Comparison of ENCODE assay signal across 20 cellular contexts in genomic region chr17:519450-520212, GRCh38.
DNase-seq lines count a peak whose midpoint lies in the region; ATAC-seq, FAIRE-seq and TF ChIP-seq lines count a peak whose summit lies in the region.
"Had no signal": no experiment of that assay in that cellular context is flagged by ENCODE, and none has a peak within 500 bp of the region (broad histone marks: within the 10 kb centered on the region; RNA-seq: fewer than 3 reads in every experiment).

No MANE protein-coding gene starts in this region.

- H3K9me3 ChIP-seq in SJSA1 (replicated peaks), result no peaks in the 10 kb centered on the region
- no peaks in the 10 kb centered on the region for H3K9me3 ChIP-seq in astrocyte (ENCODE audit: insufficient read depth, low read depth, low read length)
- no peaks in the 10 kb centered on the region for H3K9me3 ChIP-seq in mesenchymal stem cell (ENCODE audit: control insufficient read depth, low read length)

- FAIRE-seq in astrocyte (lab: Jason Lieb, UNC), result no peak
- FAIRE-seq in H54 (lab: Jason Lieb, UNC), result no peak

- H3K4me3 ChIP-seq in SJSA1, result no peak overlapping the region
- no peak overlapping the region for H3K4me3 ChIP-seq in astrocyte (ENCODE audit: insufficient read depth, low read depth, low read length)
- H3K4me3 ChIP-seq in mesenchymal stem cell (ENCODE audit: insufficient read depth in 1 of 2, low read depth in 1 of 2, low read length in 2 of 2), result no peak overlapping the region
- H3K4me3 ChIP-seq: GM23248 had no signal

- no peak overlapping the region for H2AFZ ChIP-seq in astrocyte (ENCODE audit: low read depth, low read length)
- no peak overlapping the region for H2AFZ ChIP-seq in mesenchymal stem cell (ENCODE audit: low read depth, low read length)
- H2AFZ ChIP-seq: GM23248 had no signal

- peaks cover 2% of the 10 kb centered on the region for H3K79me1 ChIP-seq in mesenchymal stem cell (replicated peaks; ENCODE audit: low read length, poor library complexity, severe bottlenecking)

- H3K27ac ChIP-seq in SJSA1 (peak overlapping the region; percentile 38; the same call in 1 of the 2 replicates), astrocyte (ENCODE audit: low read depth, low read length) (peak overlapping the region; percentile 23), mesenchymal stem cell (ENCODE audit: low read length, poor library complexity, severe bottlenecking) (peak overlapping the region; percentile 63)
- H3K27ac ChIP-seq: GM23248 had no signal

- H3K36me3 ChIP-seq in SJSA1, result peaks cover 24% of the 10 kb centered on the region
- H3K36me3 ChIP-seq in astrocyte (ENCODE audit: insufficient read depth, low read length), result no peaks in the 10 kb centered on the region
- peaks cover 47 to 74% of the 10 kb centered on the region in 2 experiments for H3K36me3 ChIP-seq in mesenchymal stem cell (ENCODE audit: control insufficient read depth in 1 of 2, insufficient read depth in 2 of 2, low read depth in 1 of 2, low read length in 2 of 2)

- H3K27ac Mint-ChIP-seq in astrocyte (ENCODE audit: unreplicated experiment), result no peak overlapping the region
- H3K27ac Mint-ChIP-seq in stimulated activated effector memory CD8-positive, alpha-beta T cell treated with anti-CD3 and anti-CD28 coated beads, Interleukin-12 subunit alpha, Interleukin-12 subunit beta, amount 100 ng/mL, for 72 hours, result peak overlapping the region; percentile 56
- H3K27ac Mint-ChIP-seq in activated CD8-positive, alpha-beta memory T cell treated with anti-CD3 and anti-CD28 coated beads, Interleukin-2, amount 10 ng/mL, durations not matched to agents 7 days and 5 days, result no peak overlapping the region
- H3K27ac Mint-ChIP-seq: CD4-positive, alpha-beta T cell had no signal

- H3K27me3 Mint-ChIP-seq in astrocyte (ENCODE audit: low read depth, unreplicated experiment), result no peaks in the 10 kb centered on the region
- H3K27me3 Mint-ChIP-seq in activated CD8-positive, alpha-beta memory T cell treated with anti-CD3 and anti-CD28 coated beads, Interleukin-2, amount 10 ng/mL, durations not matched to agents 7 days and 5 days, result no peaks in the 10 kb centered on the region
- H3K27me3 Mint-ChIP-seq: CD4-positive, alpha-beta T cell had no signal

- H4K91ac ChIP-seq in mesenchymal stem cell (ENCODE audit: low read length), result peak overlapping the region; percentile 21

- H2BK12ac ChIP-seq in mesenchymal stem cell (ENCODE audit: low read length in 2 of 2), result peak overlapping the region; percentile 37 to 51

- no peak overlapping the region for H4K8ac ChIP-seq in mesenchymal stem cell (ENCODE audit: low read length)

- H3K14ac ChIP-seq in mesenchymal stem cell (ENCODE audit: low read length in 2 of 2), result no peak overlapping the region

- no peak overlapping the region for H3K4me3 Mint-ChIP-seq in astrocyte (ENCODE audit: unreplicated experiment)
- H3K4me3 Mint-ChIP-seq in stimulated activated effector memory CD8-positive, alpha-beta T cell treated with anti-CD3 and anti-CD28 coated beads, Interleukin-12 subunit alpha, Interleukin-12 subunit beta, amount 100 ng/mL, for 72 hours, result no peak overlapping the region
- H3K4me3 Mint-ChIP-seq in activated CD8-positive, alpha-beta memory T cell treated with anti-CD3 and anti-CD28 coated beads, Interleukin-2, amount 10 ng/mL, durations not matched to agents 7 days and 5 days, result no peak overlapping the region
- H3K4me3 Mint-ChIP-seq: CD4-positive, alpha-beta T cell had no signal

- peak overlapping the region; percentile 49 for H2BK120ac ChIP-seq in mesenchymal stem cell (ENCODE audit: low read depth, low read length)

- WGBS in mesenchymal stem cell, result 97% methylated on average over 22 of the region's 22 CpGs

- H3K27me3 ChIP-seq in SJSA1 (replicated peaks), result no peaks in the 10 kb centered on the region
- no peaks in the 10 kb centered on the region for H3K27me3 ChIP-seq in astrocyte (ENCODE audit: insufficient read depth, low read length)
- no peaks in the 10 kb centered on the region for H3K27me3 ChIP-seq in mesenchymal stem cell (ENCODE audit: control insufficient read depth in 1 of 2, insufficient read depth in 1 of 2, low read length in 2 of 2)

- peak overlapping the region; percentile 61 for H3K4me2 ChIP-seq in astrocyte (ENCODE audit: low read length)
- no peak overlapping the region for H3K4me2 ChIP-seq in mesenchymal stem cell (ENCODE audit: low read length, poor library complexity, severe bottlenecking)

- H3K4me1 Mint-ChIP-seq in astrocyte (ENCODE audit: low read depth, unreplicated experiment), result peaks cover 15% of the 10 kb centered on the region
- H3K4me1 Mint-ChIP-seq in stimulated activated effector memory CD8-positive, alpha-beta T cell treated with anti-CD3 and anti-CD28 coated beads, Interleukin-12 subunit alpha, Interleukin-12 subunit beta, amount 100 ng/mL, for 72 hours, result peaks cover 7% of the 10 kb centered on the region
- H3K4me1 Mint-ChIP-seq in activated CD8-positive, alpha-beta memory T cell treated with anti-CD3 and anti-CD28 coated beads, Interleukin-2, amount 10 ng/mL, durations not matched to agents 7 days and 5 days, result peaks cover 9% of the 10 kb centered on the region

- peak overlapping the region in 1 of 2 experiments; percentile 63 for H3K18ac ChIP-seq in mesenchymal stem cell (ENCODE audit: low read depth in 1 of 2, low read length in 2 of 2)

- peak overlapping the region in 1 of 2 experiments; percentile 6 for H3K4ac ChIP-seq in mesenchymal stem cell (ENCODE audit: low read depth in 1 of 2, low read length in 2 of 2)

- no peak overlapping the region for H2BK15ac ChIP-seq in mesenchymal stem cell (ENCODE audit: low read depth, poor library complexity, severe bottlenecking)

- no peak overlapping the region for H3K9ac ChIP-seq in astrocyte (ENCODE audit: low read length)
- H3K9ac ChIP-seq in mesenchymal stem cell (ENCODE audit: low read length), result no peak overlapping the region
- H3K9ac ChIP-seq: GM23248 had no signal

- H3K4me1 ChIP-seq in SJSA1 (replicated peaks) (peaks cover 27% of the 10 kb centered on the region), astrocyte (ENCODE audit: insufficient read depth, low read length) (peaks cover 28% of the 10 kb centered on the region), mesenchymal stem cell (ENCODE audit: control insufficient read depth, insufficient read depth, low read depth, low read length) (peaks cover 11% of the 10 kb centered on the region)

- no peak overlapping the region for H2BK5ac ChIP-seq in mesenchymal stem cell (ENCODE audit: low read depth, low read length, poor library complexity, severe bottlenecking)

- peak overlapping the region; percentile 92 for H2AK5ac ChIP-seq in mesenchymal stem cell (ENCODE audit: low read length, severe bottlenecking)

- H4K20me1 ChIP-seq in astrocyte (ENCODE audit: insufficient read depth, low read length), result no peaks in the 10 kb centered on the region

- no peak for TF ChIP-seq CTCF in astrocyte (IDR thresholded peaks at IDR 0.05; ENCODE audit: insufficient read depth, low read depth, low read length)

- peaks cover 28% of the 10 kb centered on the region for H3K36me3 Mint-ChIP-seq in astrocyte (ENCODE audit: low read depth, unreplicated experiment)
- peaks cover 44% of the 10 kb centered on the region for H3K36me3 Mint-ChIP-seq in stimulated activated effector memory CD8-positive, alpha-beta T cell treated with anti-CD3 and anti-CD28 coated beads, Interleukin-12 subunit alpha, Interleukin-12 subunit beta, amount 100 ng/mL, for 72 hours
- peaks cover 5% of the 10 kb centered on the region for H3K36me3 Mint-ChIP-seq in activated CD8-positive, alpha-beta memory T cell treated with anti-CD3 and anti-CD28 coated beads, Interleukin-2, amount 10 ng/mL, durations not matched to agents 7 days and 5 days

- DNase-seq in SJSA1 (ENCODE audit: low read depth in 1 of 2, low spot score in 2 of 2), result no peak
- no peak for DNase-seq in astrocyte (ENCODE audit: low read depth)
- DNase-seq in mesenchymal stem cell, result no peak
- no peak for DNase-seq in stimulated activated effector memory CD8-positive, alpha-beta T cell treated with anti-CD3 and anti-CD28 coated beads, Interleukin-12 subunit alpha, Interleukin-12 subunit beta, amount 100 ng/mL, for 72 hours (ENCODE audit: low spot score in 2 of 2)
- DNase-seq in RKO (ENCODE audit: low spot score), result no peak
- DNase-seq in H54 (ENCODE audit: insufficient read length, low spot score), result no peak
- no peak for DNase-seq in activated CD8-positive, alpha-beta memory T cell treated with anti-CD3 and anti-CD28 coated beads, Interleukin-2, amount 10 ng/mL, durations not matched to agents 7 days and 5 days
- DNase-seq: CD4-positive, alpha-beta T cell; COR-L47; DMS79; GM23248; KG1; NCI-H1092; NCI-H1436; NCI-H2029; NCI-H226; NCI-H510A treated with DMSO at 0.1 percent for 48 hours; NCI-H748 treated with DMSO at 0.1 percent for 48 hours had no signal

- no peak for ATAC-seq in stimulated activated effector memory CD8-positive, alpha-beta T cell treated with anti-CD3 and anti-CD28 coated beads, Interleukin-12 subunit alpha, Interleukin-12 subunit beta, amount 100 ng/mL, for 72 hours
- ATAC-seq in activated CD8-positive, alpha-beta memory T cell treated with anti-CD3 and anti-CD28 coated beads, Interleukin-2, amount 10 ng/mL, durations not matched to agents 7 days and 5 days, result no peak
- ATAC-seq: HCT116, Panc1 had no signal

- no peaks in the 10 kb centered on the region for H3K9me3 Mint-ChIP-seq in astrocyte (ENCODE audit: unreplicated experiment)
- no peaks in the 10 kb centered on the region for H3K9me3 Mint-ChIP-seq in stimulated activated effector memory CD8-positive, alpha-beta T cell treated with anti-CD3 and anti-CD28 coated beads, Interleukin-12 subunit alpha, Interleukin-12 subunit beta, amount 100 ng/mL, for 72 hours
- no peaks in the 10 kb centered on the region for H3K9me3 Mint-ChIP-seq in activated CD8-positive, alpha-beta memory T cell treated with anti-CD3 and anti-CD28 coated beads, Interleukin-2, amount 10 ng/mL, durations not matched to agents 7 days and 5 days (ENCODE audit: low read depth)
- H3K9me3 Mint-ChIP-seq: CD4-positive, alpha-beta T cell had no signal

- no peaks in the 10 kb centered on the region for H3K79me2 ChIP-seq in astrocyte (ENCODE audit: insufficient read depth, low read length)

- CTCF ChIA-PET in activated CD8-positive, alpha-beta memory T cell treated with anti-CD3 and anti-CD28 coated beads, Interleukin-2, amount 10 ng/mL, durations not matched to agents 7 days and 5 days (lab: Charles Lee), result no interaction called here

- H3K23ac ChIP-seq in mesenchymal stem cell (ENCODE audit: low read length in 2 of 2), result no peak overlapping the region

- TF ChIP-seq POLR2A in H54 (IDR thresholded peaks at IDR 0.05; ENCODE audit: low read depth, low read length), result no peak
